18 cellular contexts compared by ENCODE assay signal in the genomic region with DNA sequence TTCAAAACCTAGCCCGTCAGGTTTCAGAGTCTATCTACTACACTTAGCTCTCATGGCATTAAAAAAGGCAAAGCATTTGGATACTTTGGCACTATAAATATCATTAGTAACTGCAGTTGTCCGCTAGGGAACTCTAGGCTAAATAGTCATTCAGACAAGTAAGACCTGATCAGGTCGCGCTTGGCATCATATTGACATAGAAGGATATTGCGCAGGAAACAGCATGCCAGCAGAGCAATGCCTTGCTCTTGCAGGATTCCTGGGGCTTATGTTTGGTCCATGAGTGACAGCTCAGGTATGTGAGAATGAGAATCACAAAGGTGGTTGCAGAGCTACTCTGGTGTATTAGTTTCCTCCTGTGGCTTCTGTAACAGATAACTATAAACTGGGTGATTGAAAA.
A peak's percentile ranks its signal among the peaks of the same experiment; 100 is the strongest.
DNase-seq lines count a peak whose midpoint lies in the region; FAIRE-seq and TF ChIP-seq lines count a peak whose summit lies in the region.
"Had no signal": no experiment of that assay in that cellular context is flagged by ENCODE, and none has a peak within 500 bp of the region (broad histone marks: within the 10 kb centered on the region; RNA-seq: fewer than 3 reads in every experiment).

No MANE protein-coding gene starts in this region.

- peaks cover 0 to 4% of the 10 kb centered on the region in 2 experiments for H3K4me1 ChIP-seq in trophoblast cell (ENCODE audit: control insufficient read depth in 1 of 2, insufficient read depth in 2 of 2, low read length in 2 of 2)

- H3K4me1 Mint-ChIP-seq in activated CD4-positive, alpha-beta T cell treated with anti-CD3 and anti-CD28 coated beads, Interleukin-2, amount 10 ng/mL, durations not matched to agents 7 days and 5 days: peaks cover 14% of the 10 kb centered on the region

- no peak overlapping the region for H3K4me2 ChIP-seq in trophoblast cell (ENCODE audit: low read length)

- no peak overlapping the region for H3K27ac Mint-ChIP-seq in activated CD4-positive, alpha-beta T cell treated with anti-CD3 and anti-CD28 coated beads, Interleukin-2, amount 10 ng/mL, durations not matched to agents 7 days and 5 days

- POLR2A ChIA-PET in activated CD4-positive, alpha-beta T cell treated with anti-CD3 and anti-CD28 coated beads, Interleukin-2, amount 10 ng/mL, durations not matched to agents 7 days and 5 days (lab: Charles Lee): no interaction called here

- DNase-seq in ELF-1 (ENCODE audit: low read depth, low spot score): peak; percentile 13
- peak; percentile 51 for DNase-seq in LNCaP clone FGC (ENCODE audit: low read depth)
- DNase-seq in bronchial epithelial cell (ENCODE audit: low read depth): peak; percentile 73
- DNase-seq in trophoblast cell: peak; percentile 47 to 85
- DNase-seq in globus pallidus (ENCODE audit: low spot score): no peak
- no peak for DNase-seq in activated CD4-positive, alpha-beta T cell treated with anti-CD3 and anti-CD28 coated beads, Interleukin-2, amount 10 ng/mL, durations not matched to agents 7 days and 5 days
- DNase-seq in erythroblast (lab: John Stamatoyannopoulos, UW): no peak
- DNase-seq in GF-D8 (lab: John Stamatoyannopoulos, UW): no peak
- DNase-seq: DMS153, EL, IMR-90, NCI-H1048, NCI-H1694, NCI-H2107, NCI-H69, SHP77 treated with DMSO at 0.1 percent for 48 hours had no signal

- H3K23ac ChIP-seq in trophoblast cell (ENCODE audit: low read length): no peak overlapping the region

- peaks cover 2% of the 10 kb centered on the region for H3K79me2 ChIP-seq in trophoblast cell (ENCODE audit: control insufficient read depth, insufficient read depth, low read length, poor library complexity)

- no peak overlapping the region for H3K4ac ChIP-seq in trophoblast cell (ENCODE audit: low read depth, low read length)

- H3K27me3 ChIP-seq in bronchial epithelial cell (ENCODE audit: control insufficient read depth, insufficient read depth, low read length) (no peaks in the 10 kb centered on the region), trophoblast cell (ENCODE audit: insufficient read depth, low read length) (no peaks in the 10 kb centered on the region)

- H4K12ac ChIP-seq in trophoblast cell (ENCODE audit: low read depth, low read length): no peak overlapping the region

- H3K79me1 ChIP-seq in trophoblast cell (ENCODE audit: low read length): no peaks in the 10 kb centered on the region

- TF ChIP-seq CTCF in LNCaP clone FGC (IDR thresholded peaks at IDR 0.05; ENCODE audit: control insufficient read depth, extremely low read depth, insufficient read depth): no peak
- no peak for TF ChIP-seq CTCF in bronchial epithelial cell (IDR thresholded peaks at IDR 0.05; ENCODE audit: insufficient read depth, low read length, severe bottlenecking)

- H3K4me3 ChIP-seq in LNCaP clone FGC (ENCODE audit: low read depth, low read length) (no peak overlapping the region), bronchial epithelial cell (ENCODE audit: low read depth, low read length) (no peak overlapping the region), trophoblast cell (ENCODE audit: low read depth, low read length) (no peak overlapping the region)
- H3K4me3 ChIP-seq: HAP-1 had no signal

- no peak overlapping the region for H3K27ac ChIP-seq in trophoblast cell (ENCODE audit: low read depth, low read length)

- H3K9ac ChIP-seq in trophoblast cell (ENCODE audit: low read length): no peak overlapping the region

- H3K14ac ChIP-seq in trophoblast cell (ENCODE audit: low read length): no peak overlapping the region

- no peak for TF ChIP-seq POLR2A in erythroblast (IDR thresholded peaks at IDR 0.05; ENCODE audit: low read length)

- H2AFZ ChIP-seq in trophoblast cell (ENCODE audit: insufficient read depth, low read length, poor library complexity): no peak overlapping the region

- no peak overlapping the region for H4K91ac ChIP-seq in trophoblast cell (ENCODE audit: low read depth, low read length)

- H3K4me3 Mint-ChIP-seq in activated CD4-positive, alpha-beta T cell treated with anti-CD3 and anti-CD28 coated beads, Interleukin-2, amount 10 ng/mL, durations not matched to agents 7 days and 5 days: no peak overlapping the region

- no peak overlapping the region for H2BK12ac ChIP-seq in trophoblast cell (ENCODE audit: low read length)

- CTCF ChIA-PET in activated CD4-positive, alpha-beta T cell treated with anti-CD3 and anti-CD28 coated beads, Interleukin-2, amount 10 ng/mL, durations not matched to agents 7 days and 5 days (lab: Charles Lee): no interaction called here

- H3K36me3 Mint-ChIP-seq in activated CD4-positive, alpha-beta T cell treated with anti-CD3 and anti-CD28 coated beads, Interleukin-2, amount 10 ng/mL, durations not matched to agents 7 days and 5 days (ENCODE audit: low read depth): peaks cover 11% of the 10 kb centered on the region

- no peak for FAIRE-seq in bronchial epithelial cell (lab: Jason Lieb, UNC)
- FAIRE-seq: GM18507 had no signal

- H4K8ac ChIP-seq in trophoblast cell (ENCODE audit: low read depth, low read length): no peak overlapping the region

- no peaks in the 10 kb centered on the region for H3K9me3 ChIP-seq in trophoblast cell (ENCODE audit: insufficient read depth, low read depth, low read length)
- H3K9me3 ChIP-seq: HAP-1 had no signal

- no peaks in the 10 kb centered on the region for H3K27me3 Mint-ChIP-seq in activated CD4-positive, alpha-beta T cell treated with anti-CD3 and anti-CD28 coated beads, Interleukin-2, amount 10 ng/mL, durations not matched to agents 7 days and 5 days

- no peak overlapping the region for H2BK120ac ChIP-seq in trophoblast cell (ENCODE audit: insufficient read depth, low read length, poor library complexity)

- H3K36me3 ChIP-seq in bronchial epithelial cell (ENCODE audit: control insufficient read depth, insufficient read depth, low read length): no peaks in the 10 kb centered on the region
- no peaks in the 10 kb centered on the region for H3K36me3 ChIP-seq in trophoblast cell (ENCODE audit: control insufficient read depth in 1 of 2, insufficient read depth in 2 of 2, low read length in 2 of 2)
- H3K36me3 ChIP-seq: HAP-1 had no signal

- H2BK5ac ChIP-seq in trophoblast cell (ENCODE audit: low read depth, low read length, poor library complexity): no peak overlapping the region

- WGBS in trophoblast cell (ENCODE audit: extremely low coverage, insufficient coverage, insufficient read length): no CpG with 5 or more reads among the region's 5 CpGs

- peaks cover 7% of the 10 kb centered on the region for H3K9me3 Mint-ChIP-seq in activated CD4-positive, alpha-beta T cell treated with anti-CD3 and anti-CD28 coated beads, Interleukin-2, amount 10 ng/mL, durations not matched to agents 7 days and 5 days

- no peak overlapping the region for H2AK5ac ChIP-seq in trophoblast cell (ENCODE audit: low read length)

- H3K18ac ChIP-seq in trophoblast cell (ENCODE audit: low read length): no peak overlapping the region

Comparison
In these comparisons a context has a peak if more than half of its experiments do, and no peak if none do; other contexts are left out.
1. DNase-seq: peak in ELF-1 (single experiment), LNCaP clone FGC (single experiment), bronchial epithelial cell (single experiment) and trophoblast cell (2 of 2); none in globus pallidus (single experiment), activated CD4-positive, alpha-beta T cell treated with anti-CD3 and anti-CD28 coated beads, Interleukin-2, amount 10 ng/mL, durations not matched to agents 7 days and 5 days (single experiment), erythroblast (0 of 2) and GF-D8 (single experiment).